In the genomic region with DNA sequence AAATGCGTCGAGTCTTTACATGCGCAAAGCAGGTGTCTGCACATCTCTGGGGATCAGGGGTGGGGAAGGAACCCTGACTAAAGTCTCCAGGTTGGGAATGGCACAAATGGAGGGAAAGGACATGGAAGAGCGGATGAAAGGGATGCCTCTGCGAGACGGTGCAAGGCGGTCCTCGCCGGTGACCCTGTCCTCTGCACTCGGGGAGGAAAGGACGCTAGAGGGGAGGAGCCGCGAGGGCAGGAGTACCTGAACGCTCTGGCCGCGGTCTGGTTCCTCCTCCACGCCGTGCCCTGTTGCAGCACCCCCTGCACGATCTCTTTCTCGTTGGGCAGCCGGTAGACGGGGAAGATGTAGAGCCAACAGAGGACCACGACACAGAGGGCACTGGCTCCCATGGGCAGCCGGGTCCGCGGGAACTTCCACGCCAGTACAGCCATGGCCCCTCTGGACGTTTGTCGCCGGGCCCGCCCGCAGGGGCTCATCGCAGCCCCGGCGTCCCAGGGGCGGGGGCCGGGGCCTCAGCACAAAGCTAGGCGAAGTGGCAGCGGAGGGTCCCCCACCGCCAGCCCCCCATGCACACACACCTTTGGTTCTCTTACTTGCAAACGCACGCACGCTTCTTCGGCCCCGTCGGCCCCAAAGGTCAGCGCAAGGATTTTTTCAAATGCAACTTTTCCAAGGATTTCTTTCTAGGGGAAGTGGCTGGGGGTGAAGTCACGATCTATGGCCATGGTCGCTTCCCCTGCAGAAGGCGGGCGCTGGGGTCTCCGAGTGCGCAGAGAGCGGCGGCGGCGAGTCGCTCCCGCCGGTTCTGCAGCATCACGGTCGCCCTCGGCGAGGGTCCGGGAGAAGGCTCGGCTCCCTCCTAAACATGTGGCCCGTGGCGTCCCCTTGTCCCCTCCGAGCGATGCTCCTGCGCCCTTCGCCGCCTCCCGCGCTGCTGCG, we compare ENCODE assay signal across 8 cellular contexts. TPM values are rescaled to one million over a fixed set of nuclear protein-coding genes. Genes with fewer than 3 reads are reported as not detected.
DNase-seq lines count a peak whose midpoint lies in the region; ATAC-seq and TF ChIP-seq lines count a peak whose summit lies in the region.

No MANE protein-coding gene starts in this region.

- DNase-seq in GM20000 (ENCODE audit: low spot score) (peak; percentile 18), esophagus squamous epithelium (lab: John Stamatoyannopoulos, UW) (no peak), occipital lobe (lab: John Stamatoyannopoulos, UW) (peak; percentile 39), NCI-H2171 (lab: John Stamatoyannopoulos, UW) (no peak), GM19238 (ENCODE audit: insufficient read length, low spot score) (no peak), RKO (ENCODE audit: low spot score) (no peak)
- no peak for DNase-seq in activated CD4-positive, alpha-beta memory T cell treated with anti-CD3 and anti-CD28 coated beads, Interleukin-2, amount 10 ng/mL, durations not matched to agents 7 days and 5 days

- intact Hi-C loops in esophagus squamous epithelium (cut with DNase I): loop anchor here (10.0 kb wide), 3 partner anchors 59 to 229 kb away; no protein-coding TSS in a partner anchor

- H3K27ac Mint-ChIP-seq in activated CD4-positive, alpha-beta memory T cell treated with anti-CD3 and anti-CD28 coated beads, Interleukin-2, amount 10 ng/mL, durations not matched to agents 7 days and 5 days: peak overlapping the region; percentile 52

- H3K27me3 Mint-ChIP-seq in activated CD4-positive, alpha-beta memory T cell treated with anti-CD3 and anti-CD28 coated beads, Interleukin-2, amount 10 ng/mL, durations not matched to agents 7 days and 5 days: peaks cover 24% of the 10 kb centered on the region

- CTCF ChIA-PET in activated CD4-positive, alpha-beta memory T cell treated with anti-CD3 and anti-CD28 coated beads, Interleukin-2, amount 10 ng/mL, durations not matched to agents 7 days and 5 days (lab: Charles Lee): interaction anchor here (1.0 kb wide), 1 partner anchor 251 kb away, joined by 4 read pairs; no protein-coding TSS in a partner anchor

- no peak for TF ChIP-seq CTCF in GM20000 (IDR thresholded peaks at IDR 0.05; ENCODE audit: extremely low read depth, missing control alignments)
- TF ChIP-seq CTCF in esophagus squamous epithelium (IDR thresholded peaks at IDR 0.05): no peak

- H3K27me3 ChIP-seq in esophagus squamous epithelium: peaks cover 0 to 26% (median 0%) of the 10 kb centered on the region in 4 donors

- ATAC-seq in GM18519 (IDR thresholded peaks at IDR 0.05; ENCODE audit: low FRiP score, unreplicated experiment): no peak

- H3K27ac ChIP-seq in esophagus squamous epithelium: peak overlapping the region; percentile 48 to 84 (median 79)

- no peaks in the 10 kb centered on the region for H3K9me3 Mint-ChIP-seq in activated CD4-positive, alpha-beta memory T cell treated with anti-CD3 and anti-CD28 coated beads, Interleukin-2, amount 10 ng/mL, durations not matched to agents 7 days and 5 days

- H3K9me3 ChIP-seq in esophagus squamous epithelium: no peaks in the 10 kb centered on the region

- POLR2A ChIA-PET in activated CD4-positive, alpha-beta memory T cell treated with anti-CD3 and anti-CD28 coated beads, Interleukin-2, amount 10 ng/mL, durations not matched to agents 7 days and 5 days (lab: Charles Lee): interaction anchor here (1.0 kb wide), 1 partner anchor 75 kb away, joined by 3 read pairs; no protein-coding TSS in a partner anchor

- H3K4me1 Mint-ChIP-seq in activated CD4-positive, alpha-beta memory T cell treated with anti-CD3 and anti-CD28 coated beads, Interleukin-2, amount 10 ng/mL, durations not matched to agents 7 days and 5 days: peaks cover 32% of the 10 kb centered on the region

- H3K4me1 ChIP-seq in esophagus squamous epithelium: peaks cover 0 to 40% (median 0%) of the 10 kb centered on the region in 3 donors

- 4 to 7% methylated on average over 16 to 19 of the region's 76 CpGs for WGBS in esophagus squamous epithelium, 2 donors

- peak overlapping the region; percentile 30 to 74 (median 62) for H3K4me3 ChIP-seq in esophagus squamous epithelium

- H3K36me3 ChIP-seq in esophagus squamous epithelium: no peaks in the 10 kb centered on the region

- no peak for TF ChIP-seq POLR2A in esophagus squamous epithelium (IDR thresholded peaks at IDR 0.05)

- peak overlapping the region; percentile 91 for H3K4me3 Mint-ChIP-seq in activated CD4-positive, alpha-beta memory T cell treated with anti-CD3 and anti-CD28 coated beads, Interleukin-2, amount 10 ng/mL, durations not matched to agents 7 days and 5 days

- no peaks in the 10 kb centered on the region for H3K36me3 Mint-ChIP-seq in activated CD4-positive, alpha-beta memory T cell treated with anti-CD3 and anti-CD28 coated beads, Interleukin-2, amount 10 ng/mL, durations not matched to agents 7 days and 5 days (ENCODE audit: low read depth)

RNA-seq across cellular contexts. Expression of a gene that starts 0.5 kb away (rescaled TPM):
- total RNA-seq in activated CD4-positive, alpha-beta memory T cell treated with anti-CD3 and anti-CD28 coated beads, Interleukin-2, amount 10 ng/mL, durations not matched to agents 7 days and 5 days: 1 to 10 TPM; 2.6 to 3.1 TPM
- total RNA-seq in esophagus squamous epithelium (1 to 10 TPM in 2 of 4 donors, under 1 TPM in 2; 0.38 to 5.3 (median 1.0) TPM), occipital lobe (29.6 TPM)

Comparison
In these comparisons a context has a peak if more than half of its experiments do, and no peak if none do; other contexts are left out.
1. DNase-seq: peak in GM20000 (single experiment) and occipital lobe (single experiment); none in activated CD4-positive, alpha-beta memory T cell treated with anti-CD3 and anti-CD28 coated beads, Interleukin-2, amount 10 ng/mL, durations not matched to agents 7 days and 5 days (single experiment), esophagus squamous epithelium (single experiment), NCI-H2171 (single experiment), GM19238 (single experiment) and RKO (single experiment).